In genomic region chr16:15093940-15094827, GRCh38 we compare ENCODE assay signal across 8 cellular contexts. TPM values are rescaled to one million over a fixed set of nuclear protein-coding genes. Genes with fewer than 3 reads are reported as not detected.
DNase-seq lines count a peak whose midpoint lies in the region; ATAC-seq and TF ChIP-seq lines count a peak whose summit lies in the region.
"Not testable (repeated sequence)": the region's sequence is repeated elsewhere in the genome, so short reads cannot be mapped to it uniquely, and the experiment has no call there.

Gene RRN3 (minus strand): TSS chr16:15094272. CDS start chr16:15094233, 39 bp downstream.

- H3K4me1 Mint-ChIP-seq in endothelial cell (ENCODE audit: unreplicated experiment), result not testable (repeated sequence)

- H3K27me3 Mint-ChIP-seq in endothelial cell (ENCODE audit: unreplicated experiment), result not testable (repeated sequence)

- not testable (repeated sequence) for H3K36me3 Mint-ChIP-seq in endothelial cell (ENCODE audit: low read depth, unreplicated experiment)

- H3K9ac ChIP-seq in HUES64 (ENCODE audit: low read depth, low read length) (peak within 1 kb of the TSS; percentile 85), OCI-LY1 (ENCODE audit: low read length) (peak within 1 kb of the TSS; percentile 74)

- WGBS in HUES64, result 4% methylated on average over 55 of the region's 56 CpGs

- H3K27ac Mint-ChIP-seq in endothelial cell (ENCODE audit: unreplicated experiment), result peak within 1 kb of the TSS; percentile 97

- H3K4me2 ChIP-seq in OCI-LY1 (ENCODE audit: low read length), result peak within 1 kb of the TSS; percentile 76

- peak; percentile 94 for ATAC-seq in GM21515 (IDR thresholded peaks at IDR 0.05; ENCODE audit: unreplicated experiment)

- H3F3A ChIP-seq in OCI-LY1 (ENCODE audit: insufficient read depth, low read length), result not testable (repeated sequence)

- H3K4me3 ChIP-seq in HUES64 (ENCODE audit: low read length) (peak within 1 kb of the TSS; percentile 63), OCI-LY1 (ENCODE audit: low read depth, low read length, poor library complexity, severe bottlenecking) (peak within 1 kb of the TSS; percentile 66)

- not testable (repeated sequence) for H2AFZ ChIP-seq in OCI-LY1 (ENCODE audit: low read length)

- DNase-seq in D341Med (ENCODE audit: low spot score), result peak; percentile 89
- DNase-seq in activated CD8-positive, alpha-beta memory T cell treated with anti-CD3 and anti-CD28 coated beads, Interleukin-2, amount 50 U/mL, for 4 hours, result peak; percentile 84
- DNase-seq in endothelial cell (ENCODE audit: low spot score), result peak; percentile 89
- DNase-seq in midbrain (lab: John Stamatoyannopoulos, UW), result peak; percentile 94
- peak; percentile 84 to 85 for DNase-seq in stimulated activated CD8-positive, alpha-beta memory T cell treated with anti-CD3 and anti-CD28 coated beads, Interleukin-15, amount 100 ng/mL, for 48 hours (ENCODE audit: low read depth in 2 of 2)

- not testable (repeated sequence) for H3K79me2 ChIP-seq in OCI-LY1 (ENCODE audit: insufficient read depth, low read length)

- not testable (repeated sequence) for H3K27me3 ChIP-seq in HUES64 (ENCODE audit: insufficient read depth, low read length); OCI-LY1 (ENCODE audit: insufficient read depth, low read length)

- peaks cover 32% of the 10 kb centered on the region for H3K36me3 ChIP-seq in HUES64 (ENCODE audit: insufficient read depth, low read length)
- peaks cover 18% of the 10 kb centered on the region for H3K36me3 ChIP-seq in OCI-LY1 (ENCODE audit: insufficient read depth, low read length)

- not testable (repeated sequence) for H3K9me3 Mint-ChIP-seq in endothelial cell (ENCODE audit: unreplicated experiment)

- peak within 1 kb of the TSS; percentile 99 for H3K4me3 Mint-ChIP-seq in endothelial cell (ENCODE audit: unreplicated experiment)

- H3K4me1 ChIP-seq in HUES64 (ENCODE audit: insufficient read depth, low read length), result not testable (repeated sequence)
- peaks cover 14% of the 10 kb centered on the region for H3K4me1 ChIP-seq in OCI-LY1 (ENCODE audit: insufficient read depth, low read length, severe bottlenecking)

- not testable (repeated sequence) for TF ChIP-seq CTCF in OCI-LY1 (IDR thresholded peaks at IDR 0.05; ENCODE audit: low read length); endothelial cell (IDR thresholded peaks at IDR 0.05; ENCODE audit: unreplicated experiment)

- not testable (repeated sequence) for H3K9me3 ChIP-seq in HUES64 (ENCODE audit: insufficient read depth, low read depth, low read length); OCI-LY1 (ENCODE audit: low read length)

- peak within 1 kb of the TSS; percentile 45; the same call in 1 of the 2 replicates for H3K27ac ChIP-seq in HUES64 (ENCODE audit: low read depth, low read length)
- not testable (repeated sequence) for H3K27ac ChIP-seq in OCI-LY1 (ENCODE audit: low read depth, low read length, poor library complexity, severe bottlenecking)

- H3K9me2 ChIP-seq in OCI-LY1 (ENCODE audit: low read depth, low read length), result not testable (repeated sequence)

- H4K20me1 ChIP-seq in OCI-LY1 (ENCODE audit: insufficient read depth, low read length), result not testable (repeated sequence)

RNA-seq across cellular contexts. Expression of gene RRN3, which starts in this region (rescaled TPM):
- 20.2 TPM for polyA plus RNA-seq in HUES64 (2013, experiment 1 of 2)
- polyA plus RNA-seq in HUES64 (2013, experiment 2 of 2), result 21.0 TPM
- 18.0 TPM for total RNA-seq in endothelial cell (ENCODE audit: unreplicated experiment)
